17 cellular contexts compared by ENCODE assay signal in genomic region chr2:240123821-240124650, GRCh38. TPM values are rescaled to one million over a fixed set of nuclear protein-coding genes. Genes with fewer than 3 reads are reported as not detected.
DNase-seq lines count a peak whose midpoint lies in the region; ATAC-seq and TF ChIP-seq lines count a peak whose summit lies in the region.
"Had no signal": no experiment of that assay in that cellular context is flagged by ENCODE, and none has a peak within 500 bp of the region (broad histone marks: within the 10 kb centered on the region; RNA-seq: fewer than 3 reads in every experiment).

No MANE protein-coding gene starts in this region.

- peaks cover 12% of the 10 kb centered on the region for H3K4me1 ChIP-seq in psoas muscle

- H3K4me1 Mint-ChIP-seq in activated CD8-positive, alpha-beta memory T cell treated with anti-CD3 and anti-CD28 coated beads, Interleukin-2, amount 10 ng/mL, durations not matched to agents 7 days and 5 days, result no peaks in the 10 kb centered on the region
- peaks cover 0 to 3% of the 10 kb centered on the region in 2 donors for H3K4me1 Mint-ChIP-seq in natural killer cell treated with Interleukin-12 subunit alpha and Interleukin-12 subunit beta and Interleukin-15 and Interleukin-18, amount 100 ng/mL, for 72 hours (ENCODE audit: low read depth in 2 of 2)
- H3K4me1 Mint-ChIP-seq in natural killer cell, result no peaks in the 10 kb centered on the region

- no peak overlapping the region for H3K27ac ChIP-seq in psoas muscle
- H3K27ac ChIP-seq: C4-2B had no signal

- H3K4me3 ChIP-seq in psoas muscle, result no peak overlapping the region

- H3K36me3 ChIP-seq in psoas muscle (ENCODE audit: insufficient read depth in 1 of 2, low read depth in 1 of 2), result peaks cover 0 to 19% of the 10 kb centered on the region in 2 donors

- H3K27ac Mint-ChIP-seq in activated CD8-positive, alpha-beta memory T cell treated with anti-CD3 and anti-CD28 coated beads, Interleukin-2, amount 10 ng/mL, durations not matched to agents 7 days and 5 days, result no peak overlapping the region
- H3K27ac Mint-ChIP-seq in natural killer cell treated with Interleukin-12 subunit alpha and Interleukin-12 subunit beta and Interleukin-15 and Interleukin-18, amount 100 ng/mL, for 72 hours, result no peak overlapping the region
- H3K27ac Mint-ChIP-seq in natural killer cell, result no peak overlapping the region
- H3K27ac Mint-ChIP-seq: IgD-negative memory B cell had no signal

- TF ChIP-seq CTCF in natural killer cell (IDR thresholded peaks at IDR 0.05) (no peak), psoas muscle (IDR thresholded peaks at IDR 0.05) (no peak)

- WGBS in psoas muscle, 3 donors, result 88 to 91% (median 91%) methylated on average over 24 of the region's 24 CpGs

- H3K36me3 Mint-ChIP-seq in activated CD8-positive, alpha-beta memory T cell treated with anti-CD3 and anti-CD28 coated beads, Interleukin-2, amount 10 ng/mL, durations not matched to agents 7 days and 5 days, result peaks cover 2% of the 10 kb centered on the region
- peaks cover 15% of the 10 kb centered on the region for H3K36me3 Mint-ChIP-seq in natural killer cell treated with Interleukin-12 subunit alpha and Interleukin-12 subunit beta and Interleukin-15 and Interleukin-18, amount 100 ng/mL, for 72 hours
- H3K36me3 Mint-ChIP-seq in natural killer cell, result no peaks in the 10 kb centered on the region

- ATAC-seq in activated CD8-positive, alpha-beta memory T cell treated with anti-CD3 and anti-CD28 coated beads, Interleukin-2, amount 10 ng/mL, durations not matched to agents 7 days and 5 days, result no peak
- peak in 1 of 2 donors; percentile 32 for ATAC-seq in natural killer cell treated with Interleukin-12 subunit alpha and Interleukin-12 subunit beta and Interleukin-15 and Interleukin-18, amount 100 ng/mL, for 72 hours
- ATAC-seq in natural killer cell, result no peak
- ATAC-seq in psoas muscle, result no peak
- ATAC-seq in GM18868 (IDR thresholded peaks at IDR 0.05; ENCODE audit: unreplicated experiment), result no peak
- no peak for ATAC-seq in HG03196 (IDR thresholded peaks at IDR 0.05; ENCODE audit: unreplicated experiment)

- CTCF ChIA-PET in activated CD8-positive, alpha-beta memory T cell treated with anti-CD3 and anti-CD28 coated beads, Interleukin-2, amount 10 ng/mL, durations not matched to agents 7 days and 5 days (lab: Charles Lee), result no interaction called here

- intact Hi-C loops in natural killer cell (cut with micrococcal nuclease) (no loop called here), psoas muscle (cut with DNase I) (no loop called here)

- no peaks in the 10 kb centered on the region for H3K27me3 ChIP-seq in psoas muscle (ENCODE audit: insufficient read depth in 3 of 3, low read length in 2 of 3)

- H3K4me3 Mint-ChIP-seq in activated CD8-positive, alpha-beta memory T cell treated with anti-CD3 and anti-CD28 coated beads, Interleukin-2, amount 10 ng/mL, durations not matched to agents 7 days and 5 days, result no peak overlapping the region
- H3K4me3 Mint-ChIP-seq in natural killer cell treated with Interleukin-12 subunit alpha and Interleukin-12 subunit beta and Interleukin-15 and Interleukin-18, amount 100 ng/mL, for 72 hours, result no peak overlapping the region
- H3K4me3 Mint-ChIP-seq in natural killer cell, result no peak overlapping the region

- no peaks in the 10 kb centered on the region for H3K9me3 Mint-ChIP-seq in activated CD8-positive, alpha-beta memory T cell treated with anti-CD3 and anti-CD28 coated beads, Interleukin-2, amount 10 ng/mL, durations not matched to agents 7 days and 5 days (ENCODE audit: low read depth)
- no peaks in the 10 kb centered on the region for H3K9me3 Mint-ChIP-seq in natural killer cell treated with Interleukin-12 subunit alpha and Interleukin-12 subunit beta and Interleukin-15 and Interleukin-18, amount 100 ng/mL, for 72 hours
- no peaks in the 10 kb centered on the region for H3K9me3 Mint-ChIP-seq in natural killer cell
- H3K9me3 Mint-ChIP-seq: IgD-negative memory B cell had no signal

- no peaks in the 10 kb centered on the region for H3K9me3 ChIP-seq in psoas muscle

- H3K27me3 Mint-ChIP-seq in activated CD8-positive, alpha-beta memory T cell treated with anti-CD3 and anti-CD28 coated beads, Interleukin-2, amount 10 ng/mL, durations not matched to agents 7 days and 5 days, result peaks cover 5% of the 10 kb centered on the region
- H3K27me3 Mint-ChIP-seq in natural killer cell treated with Interleukin-12 subunit alpha and Interleukin-12 subunit beta and Interleukin-15 and Interleukin-18, amount 100 ng/mL, for 72 hours, result no peaks in the 10 kb centered on the region
- no peaks in the 10 kb centered on the region for H3K27me3 Mint-ChIP-seq in natural killer cell (ENCODE audit: low read depth in 2 of 2)
- H3K27me3 Mint-ChIP-seq: IgD-negative memory B cell had no signal

- DNase-seq in activated CD8-positive, alpha-beta memory T cell treated with anti-CD3 and anti-CD28 coated beads for 24 hours, result peak; percentile 46
- no peak for DNase-seq in activated CD8-positive, alpha-beta memory T cell treated with anti-CD3 and anti-CD28 coated beads, Interleukin-2, amount 10 ng/mL, durations not matched to agents 7 days and 5 days
- DNase-seq in natural killer cell treated with Interleukin-12 subunit alpha and Interleukin-12 subunit beta and Interleukin-15 and Interleukin-18, amount 100 ng/mL, for 72 hours (ENCODE audit: low spot score), result peak; percentile 51
- DNase-seq in natural killer cell, result no peak
- DNase-seq in psoas muscle, result peak; percentile 3 to 32
- no peak for DNase-seq in NCI-H82 (lab: John Stamatoyannopoulos, UW)
- DNase-seq: HCEC 1CT, NCI-H2029 treated with DMSO at 0.1 percent for 48 hours, NCI-H510A, SIG-M5 had no signal

RNA-seq across cellular contexts. Expression of gene COPS9, which starts 12.1 kb away (rescaled TPM):
- 100 to 1,000 TPM in 1 of 2 experiments, 10 to 100 TPM in 1; 80.4 to 112 TPM for total RNA-seq in activated CD8-positive, alpha-beta memory T cell treated with anti-CD3 and anti-CD28 coated beads, Interleukin-2, amount 10 ng/mL, durations not matched to agents 7 days and 5 days
- 100 to 1,000 TPM; 117 to 131 TPM for total RNA-seq in natural killer cell treated with Interleukin-12 subunit alpha and Interleukin-12 subunit beta and Interleukin-15 and Interleukin-18, amount 100 ng/mL, for 72 hours
- 10 to 100 TPM; 51.5 to 76.5 (median 53.5) TPM for total RNA-seq in natural killer cell
- 100 to 1,000 TPM; 136 to 214 (median 158) TPM for total RNA-seq in psoas muscle
- polyA plus RNA-seq in psoas muscle, result 100 to 1,000 TPM; 345 to 597 (median 427) TPM

RNA-seq across cellular contexts. Expression of gene OTOS, which starts 16.4 kb away (rescaled TPM):
- not detected for total RNA-seq in activated CD8-positive, alpha-beta memory T cell treated with anti-CD3 and anti-CD28 coated beads, Interleukin-2, amount 10 ng/mL, durations not matched to agents 7 days and 5 days
- not detected for total RNA-seq in natural killer cell treated with Interleukin-12 subunit alpha and Interleukin-12 subunit beta and Interleukin-15 and Interleukin-18, amount 100 ng/mL, for 72 hours
- total RNA-seq in natural killer cell (not detected), psoas muscle (not detected)
- polyA plus RNA-seq in psoas muscle, result under 1 TPM in 1 of 3 donors, not detected in 2; 0.20 TPM
- total RNA-seq: A172, HT-29, LHCN-M2 had no signal
- polyA plus RNA-seq: IgD-negative memory B cell had no signal

Comparison
In these comparisons a context has a peak if more than half of its experiments do, and no peak if none do; other contexts are left out.
1. DNase-seq: peak in activated CD8-positive, alpha-beta memory T cell treated with anti-CD3 and anti-CD28 coated beads for 24 hours (single experiment), natural killer cell treated with Interleukin-12 subunit alpha and Interleukin-12 subunit beta and Interleukin-15 and Interleukin-18, amount 100 ng/mL, for 72 hours (single experiment) and psoas muscle (2 of 2); none in activated CD8-positive, alpha-beta memory T cell treated with anti-CD3 and anti-CD28 coated beads, Interleukin-2, amount 10 ng/mL, durations not matched to agents 7 days and 5 days (single experiment), natural killer cell (single experiment) and NCI-H82 (single experiment).